In the genomic region with DNA sequence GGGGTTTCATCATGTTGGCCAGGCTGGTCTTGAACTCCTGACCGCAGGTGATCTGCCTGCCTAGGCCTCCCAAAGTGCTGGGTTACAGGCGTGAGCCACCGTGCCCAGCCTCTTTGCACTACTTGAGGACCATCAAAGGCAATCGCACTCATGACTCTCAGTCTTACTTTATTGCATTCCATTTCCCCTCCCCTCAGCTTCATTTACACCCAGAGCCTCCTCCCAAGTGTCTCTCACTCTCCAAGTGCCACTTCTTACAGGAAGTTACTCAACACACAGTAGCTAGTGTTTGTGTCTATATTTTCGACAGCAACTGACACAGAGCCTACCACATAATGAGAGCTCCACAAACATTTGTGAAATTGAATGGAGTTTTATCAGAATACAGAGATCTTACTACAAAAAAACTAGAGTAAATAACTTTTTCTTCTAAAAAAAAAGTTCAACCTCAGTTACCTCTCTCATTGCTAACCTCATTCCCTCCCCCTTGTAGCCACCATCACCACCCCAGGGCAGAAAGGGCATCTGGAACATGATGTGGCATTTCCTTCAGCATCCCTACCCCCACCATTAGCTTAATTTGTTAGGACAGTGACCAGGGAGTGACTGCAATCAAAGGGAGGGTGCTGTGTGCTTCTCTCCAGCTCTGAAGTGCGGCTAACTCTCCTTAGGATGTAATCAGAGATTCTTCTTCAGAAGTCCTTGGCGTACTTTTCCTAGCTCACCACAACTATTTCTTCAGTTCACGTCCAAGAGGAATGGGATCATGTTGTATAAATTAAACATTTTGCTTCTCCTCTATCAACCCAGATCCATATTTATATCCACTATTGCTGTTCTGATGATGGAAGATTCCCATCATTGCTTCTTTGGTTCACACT, we compare ENCODE assay signal across 14 cellular contexts. TPM values are rescaled to one million over a fixed set of nuclear protein-coding genes. Genes with fewer than 3 reads are reported as not detected.
A peak's percentile ranks its signal among the peaks of the same experiment; 100 is the strongest.
DNase-seq lines count a peak whose midpoint lies in the region; ATAC-seq, FAIRE-seq and TF ChIP-seq lines count a peak whose summit lies in the region.
"Had no signal": no experiment of that assay in that cellular context is flagged by ENCODE, and none has a peak within 500 bp of the region (broad histone marks: within the 10 kb centered on the region; RNA-seq: fewer than 3 reads in every experiment).

No MANE protein-coding gene starts in this region.

- peaks cover 2% of the 10 kb centered on the region for H3K27me3 Mint-ChIP-seq in activated CD4-positive, alpha-beta T cell treated with anti-CD3 and anti-CD28 coated beads for 36 hours
- no peaks in the 10 kb centered on the region for H3K27me3 Mint-ChIP-seq in activated CD4-positive, alpha-beta T cell treated with anti-CD3 and anti-CD28 coated beads, Interleukin-2, amount 10 ng/mL, durations not matched to agents 24 days and 14 days
- H3K27me3 Mint-ChIP-seq: activated naive CD8-positive, alpha-beta T cell treated with anti-CD3 and anti-CD28 coated beads, Interleukin-2, amount 10 ng/mL, durations not matched to agents 7 days and 5 days had no signal

- intact Hi-C loops in activated CD4-positive, alpha-beta T cell treated with anti-CD3 and anti-CD28 coated beads for 36 hours (cut with DNase I, micrococcal nuclease) = no loop called here
- intact Hi-C loops in activated CD4-positive, alpha-beta T cell treated with anti-CD3 and anti-CD28 coated beads, Interleukin-2, amount 10 ng/mL, durations not matched to agents 24 days and 14 days (cut with micrococcal nuclease) = no loop called here
- intact Hi-C loops in heart right ventricle (cut with DNase I) (no loop called here), aorta (cut with DNase I) (no loop called here)

- CTCF ChIA-PET in activated CD4-positive, alpha-beta T cell treated with anti-CD3 and anti-CD28 coated beads for 36 hours (lab: Charles Lee) = no interaction called here

- no peak overlapping the region for H3K27ac Mint-ChIP-seq in activated CD4-positive, alpha-beta T cell treated with anti-CD3 and anti-CD28 coated beads for 36 hours
- no peak overlapping the region for H3K27ac Mint-ChIP-seq in activated CD4-positive, alpha-beta T cell treated with anti-CD3 and anti-CD28 coated beads, Interleukin-2, amount 10 ng/mL, durations not matched to agents 24 days and 14 days
- H3K27ac Mint-ChIP-seq: activated CD4-positive, alpha-beta memory T cell treated with anti-CD3 and anti-CD28 coated beads, Interleukin-2, amount 10 ng/mL, durations not matched to agents 7 days and 5 days; activated naive CD8-positive, alpha-beta T cell treated with anti-CD3 and anti-CD28 coated beads, Interleukin-2, amount 10 ng/mL, durations not matched to agents 7 days and 5 days had no signal

- H2AFZ ChIP-seq in smooth muscle cell (ENCODE audit: low read depth) = peak overlapping the region; percentile 66

- no peak overlapping the region for H3K4me3 Mint-ChIP-seq in activated CD4-positive, alpha-beta T cell treated with anti-CD3 and anti-CD28 coated beads for 36 hours
- H3K4me3 Mint-ChIP-seq in activated CD4-positive, alpha-beta T cell treated with anti-CD3 and anti-CD28 coated beads, Interleukin-2, amount 10 ng/mL, durations not matched to agents 24 days and 14 days = no peak overlapping the region
- H3K4me3 Mint-ChIP-seq: activated CD4-positive, alpha-beta memory T cell treated with anti-CD3 and anti-CD28 coated beads, Interleukin-2, amount 10 ng/mL, durations not matched to agents 7 days and 5 days; activated naive CD8-positive, alpha-beta T cell treated with anti-CD3 and anti-CD28 coated beads, Interleukin-2, amount 10 ng/mL, durations not matched to agents 7 days and 5 days had no signal

- H3K4me2 ChIP-seq in smooth muscle cell = no peak overlapping the region

- no peaks in the 10 kb centered on the region for H4K20me1 ChIP-seq in smooth muscle cell (ENCODE audit: low read depth)

- H3K9me3 Mint-ChIP-seq in activated CD4-positive, alpha-beta T cell treated with anti-CD3 and anti-CD28 coated beads for 36 hours (ENCODE audit: low read depth) = no peaks in the 10 kb centered on the region
- H3K9me3 Mint-ChIP-seq in activated CD4-positive, alpha-beta T cell treated with anti-CD3 and anti-CD28 coated beads, Interleukin-2, amount 10 ng/mL, durations not matched to agents 24 days and 14 days = no peaks in the 10 kb centered on the region
- H3K9me3 Mint-ChIP-seq: activated CD4-positive, alpha-beta memory T cell treated with anti-CD3 and anti-CD28 coated beads, Interleukin-2, amount 10 ng/mL, durations not matched to agents 7 days and 5 days had no signal

- peaks cover 11% of the 10 kb centered on the region for H3K4me1 Mint-ChIP-seq in activated CD4-positive, alpha-beta T cell treated with anti-CD3 and anti-CD28 coated beads for 36 hours
- H3K4me1 Mint-ChIP-seq in activated CD4-positive, alpha-beta T cell treated with anti-CD3 and anti-CD28 coated beads, Interleukin-2, amount 10 ng/mL, durations not matched to agents 24 days and 14 days = peaks cover 9% of the 10 kb centered on the region

- no peaks in the 10 kb centered on the region for H3K79me2 ChIP-seq in smooth muscle cell (ENCODE audit: low read depth)

- WGBS in heart right ventricle, 2 donors = 82 to 85% methylated on average over 8 of the region's 8 CpGs
- 82% methylated on average over 8 of the region's 8 CpGs for WGBS in smooth muscle cell (ENCODE audit: low lambda C conversion rate)
- 78 to 89% methylated on average over 8 of the region's 8 CpGs for WGBS in aorta, 2 donors

- peaks cover 0 to 48% (median 0%) of the 10 kb centered on the region in 9 donors for H3K4me1 ChIP-seq in heart right ventricle
- H3K4me1 ChIP-seq in smooth muscle cell (ENCODE audit: low read depth) = no peaks in the 10 kb centered on the region
- H3K4me1 ChIP-seq in aorta (ENCODE audit: control insufficient read depth in 1 of 2, insufficient read depth in 2 of 2, low read length in 2 of 2) = no peaks in the 10 kb centered on the region
- H3K4me1 ChIP-seq: colonic mucosa had no signal

- H3K27ac ChIP-seq in heart right ventricle (peak overlapping the region in 2 of 10 donors; percentile 34 to 89), smooth muscle cell (ENCODE audit: low read depth) (no peak overlapping the region), aorta (ENCODE audit: low read depth in 1 of 2, low read length in 2 of 2) (no peak overlapping the region)
- H3K27ac ChIP-seq: colonic mucosa had no signal

- H3K36me3 Mint-ChIP-seq in activated CD4-positive, alpha-beta T cell treated with anti-CD3 and anti-CD28 coated beads for 36 hours (ENCODE audit: low read depth) = no peaks in the 10 kb centered on the region
- H3K36me3 Mint-ChIP-seq in activated CD4-positive, alpha-beta T cell treated with anti-CD3 and anti-CD28 coated beads, Interleukin-2, amount 10 ng/mL, durations not matched to agents 24 days and 14 days (ENCODE audit: low read depth) = no peaks in the 10 kb centered on the region
- H3K36me3 Mint-ChIP-seq: activated naive CD8-positive, alpha-beta T cell treated with anti-CD3 and anti-CD28 coated beads, Interleukin-2, amount 10 ng/mL, durations not matched to agents 7 days and 5 days had no signal

- POLR2A ChIA-PET in activated CD4-positive, alpha-beta T cell treated with anti-CD3 and anti-CD28 coated beads for 36 hours (lab: Charles Lee) = interaction anchor here (0.6 kb wide), 1 partner anchor 109 kb away, joined by 3 read pairs; no protein-coding TSS in a partner anchor

- TF ChIP-seq CTCF in heart right ventricle (IDR thresholded peaks at IDR 0.05) (no peak), smooth muscle cell (IDR thresholded peaks at IDR 0.05; ENCODE audit: borderline replicate concordance, insufficient read depth, poor library complexity, severe bottlenecking) (no peak)

- H3K27me3 ChIP-seq in heart right ventricle = peaks cover 0 to 6% (median 0%) of the 10 kb centered on the region in 7 donors
- no peaks in the 10 kb centered on the region for H3K27me3 ChIP-seq in smooth muscle cell (ENCODE audit: low read depth)
- H3K27me3 ChIP-seq in aorta (ENCODE audit: control insufficient read depth in 1 of 2, insufficient read depth in 2 of 2, low read length in 1 of 2) = no peaks in the 10 kb centered on the region
- H3K27me3 ChIP-seq: colonic mucosa had no signal

- ATAC-seq in activated CD4-positive, alpha-beta T cell treated with anti-CD3 and anti-CD28 coated beads for 36 hours = peak; percentile 61
- ATAC-seq in heart right ventricle (peak in 6 of 8 donors; percentile 28 to 75 (median 70)), aorta (ENCODE audit: low FRiP score) (no peak)

- no peaks in the 10 kb centered on the region for H3F3A ChIP-seq in smooth muscle cell (ENCODE audit: low read depth)

- H3K9ac ChIP-seq in smooth muscle cell (ENCODE audit: low read depth) = no peak overlapping the region

- H3K9me3 ChIP-seq in heart right ventricle (no peaks in the 10 kb centered on the region), smooth muscle cell (replicated peaks; ENCODE audit: low read depth) (no peaks in the 10 kb centered on the region), aorta (ENCODE audit: control insufficient read depth, low read length) (no peaks in the 10 kb centered on the region)
- H3K9me3 ChIP-seq: colonic mucosa had no signal

- no peak overlapping the region for H3K4me3 ChIP-seq in heart right ventricle
- H3K4me3 ChIP-seq in smooth muscle cell = no peak overlapping the region
- no peak overlapping the region for H3K4me3 ChIP-seq in aorta (ENCODE audit: low read length in 2 of 2)
- H3K4me3 ChIP-seq: colonic mucosa had no signal

- no peak for DNase-seq in activated CD4-positive, alpha-beta T cell treated with anti-CD3 and anti-CD28 coated beads for 36 hours
- no peak for DNase-seq in activated CD4-positive, alpha-beta T cell treated with anti-CD3 and anti-CD28 coated beads, Interleukin-2, amount 10 ng/mL, durations not matched to agents 24 days and 14 days
- DNase-seq in NOMO-1 treated with dmso at 0.1 percent for 144 hours (lab: John Stamatoyannopoulos, UW; ENCODE audit: unreplicated experiment) = peak; percentile 79
- DNase-seq in heart right ventricle = no peak
- DNase-seq in smooth muscle cell (lab: John Stamatoyannopoulos, UW; ENCODE audit: unreplicated experiment) = no peak
- no peak for DNase-seq in NCI-H2029 treated with DMSO at 0.1 percent for 48 hours (lab: John Stamatoyannopoulos, UW)
- DNase-seq in RCC 7860 (ENCODE audit: low spot score) = no peak
- DNase-seq in aorta = no peak
- DNase-seq: 8988T; activated CD4-positive, alpha-beta memory T cell treated with anti-CD3 and anti-CD28 coated beads, Interleukin-2, amount 10 ng/mL, durations not matched to agents 7 days and 5 days; activated naive CD8-positive, alpha-beta T cell treated with anti-CD3 and anti-CD28 coated beads, Interleukin-2, amount 10 ng/mL, durations not matched to agents 7 days and 5 days; colonic mucosa; DMS79; trophoblast cell had no signal

- FAIRE-seq in RCC 7860 (lab: Jason Lieb, UNC) = no peak

- H3K36me3 ChIP-seq in heart right ventricle (no peaks in the 10 kb centered on the region), smooth muscle cell (ENCODE audit: low read depth) (no peaks in the 10 kb centered on the region), aorta (ENCODE audit: control insufficient read depth in 1 of 2, insufficient read depth in 2 of 2, low read length in 1 of 2) (no peaks in the 10 kb centered on the region)
- H3K36me3 ChIP-seq: colonic mucosa had no signal

RNA-seq across cellular contexts. Expression of gene RUBCNL, which starts 17.0 kb away (rescaled TPM):
- 1 to 10 TPM; 1.0 to 1.1 TPM for total RNA-seq in activated CD4-positive, alpha-beta T cell treated with anti-CD3 and anti-CD28 coated beads for 36 hours
- 1.5 TPM in 2 replicates for total RNA-seq in activated CD4-positive, alpha-beta T cell treated with anti-CD3 and anti-CD28 coated beads, Interleukin-2, amount 10 ng/mL, durations not matched to agents 24 days and 14 days
- 1 to 10 TPM in 3 of 10 donors, under 1 TPM in 7; 0.26 to 2.8 (median 0.66) TPM for total RNA-seq in heart right ventricle
- under 1 TPM; 0.17 to 0.59 TPM for polyA plus RNA-seq in heart right ventricle
- 0.18 and 0.49 TPM in 2 replicates for total RNA-seq in smooth muscle cell
- polyA plus RNA-seq in smooth muscle cell = 0.40 TPM in 1 of 2 replicates, not detected in the other
- 10 to 100 TPM in 1 of 2 donors, 1 to 10 TPM in 1; 4.2 to 12.8 TPM for total RNA-seq in aorta
- polyA plus RNA-seq in aorta = 1 to 10 TPM; 1.3 to 3.5 TPM
- total RNA-seq: activated CD4-positive, alpha-beta memory T cell treated with anti-CD3 and anti-CD28 coated beads, Interleukin-2, amount 10 ng/mL, durations not matched to agents 7 days and 5 days had no signal
